In the genomic region with DNA sequence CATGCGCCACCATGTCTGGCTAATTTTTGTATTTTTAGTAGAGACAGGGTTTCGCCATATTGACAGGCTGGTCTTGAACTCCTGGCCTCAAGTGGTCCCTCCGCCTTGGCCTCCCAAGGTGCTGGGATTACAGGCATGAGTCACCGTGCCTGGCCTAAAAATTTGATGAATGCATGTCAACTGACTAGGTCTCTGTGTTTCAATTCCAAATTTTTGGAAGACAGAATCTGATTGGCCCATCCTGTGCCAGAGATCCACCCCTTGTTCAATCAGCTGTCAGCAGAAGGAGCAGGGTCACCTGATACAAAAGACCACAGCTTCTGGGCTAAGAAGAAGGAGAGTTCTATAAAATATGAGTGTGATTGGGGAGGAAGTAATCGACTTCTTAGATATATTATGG, we compare ENCODE assay signal across 19 cellular contexts. TPM values are rescaled to one million over a fixed set of nuclear protein-coding genes. Genes with fewer than 3 reads are reported as not detected.
DNase-seq lines count a peak whose midpoint lies in the region; ATAC-seq, FAIRE-seq and TF ChIP-seq lines count a peak whose summit lies in the region.
"Had no signal": no experiment of that assay in that cellular context is flagged by ENCODE, and none has a peak within 500 bp of the region (broad histone marks: within the 10 kb centered on the region; RNA-seq: fewer than 3 reads in every experiment).

No MANE protein-coding gene starts in this region.

- peaks cover 7% of the 10 kb centered on the region for H3K27me3 Mint-ChIP-seq in activated naive CD8-positive, alpha-beta T cell
- H3K27me3 Mint-ChIP-seq in activated naive CD8-positive, alpha-beta T cell treated with anti-CD3 and anti-CD28 coated beads, Interleukin-2, amount 50 U/mL, for 24 hours, result peaks cover 21% of the 10 kb centered on the region

- no peaks in the 10 kb centered on the region for H3K36me3 Mint-ChIP-seq in activated naive CD8-positive, alpha-beta T cell
- no peaks in the 10 kb centered on the region for H3K36me3 Mint-ChIP-seq in activated naive CD8-positive, alpha-beta T cell treated with anti-CD3 and anti-CD28 coated beads, Interleukin-2, amount 50 U/mL, for 24 hours (ENCODE audit: low read depth)
- H3K36me3 Mint-ChIP-seq: CD14-positive monocyte had no signal

- H3K27ac ChIP-seq in K562 (ENCODE audit: extremely low read depth, low read depth, low read length) (no peak overlapping the region), hepatocyte (peak overlapping the region; percentile 49), GM23248 (no peak overlapping the region), breast epithelium (no peak overlapping the region), dorsolateral prefrontal cortex (no peak overlapping the region)
- H3K27ac ChIP-seq: 22Rv1, A549 had no signal

- in situ Hi-C loops in K562 (cut with MboI), result no loop called here
- in situ Hi-C loops in GM23248 (cut with MboI), result no loop called here

- H3K9me3 ChIP-seq in K562 (replicated peaks; ENCODE audit: control insufficient read depth, insufficient read depth, low read depth, low read length), result 0 out of 2 replicates have a peak, but pooled peaks cover 3% of the 10 kb centered on the region
- H3K9me3 ChIP-seq in hepatocyte (ENCODE audit: low read depth), result peaks cover 5% of the 10 kb centered on the region
- H3K9me3 ChIP-seq in GM23248 (ENCODE audit: low read depth), result no peaks in the 10 kb centered on the region
- H3K9me3 ChIP-seq in breast epithelium, result peaks cover 0 to 14% of the 10 kb centered on the region in 2 donors

- DNase-seq in activated naive CD8-positive, alpha-beta T cell treated with anti-CD3 and anti-CD28 coated beads, Interleukin-2, amount 50 U/mL, for 24 hours, result no peak
- DNase-seq in K562 (ENCODE audit: extremely low read depth in 1 of 4, low spot score in 3 of 4) (peak in 3 of 4 experiments; percentile 28 to 37 (median 28)), hepatocyte (ENCODE audit: low spot score) (no peak), GM23248 (no peak), breast epithelium (ENCODE audit: low spot score in 2 of 2) (no peak), dorsolateral prefrontal cortex (no peak)
- DNase-seq: AML-193; CD4-positive, alpha-beta memory T cell; DMS153; DMS79 had no signal

- H3K9me1 ChIP-seq in K562 (ENCODE audit: control insufficient read depth, insufficient read depth, low read length), result no peaks in the 10 kb centered on the region

- no peaks in the 10 kb centered on the region for H3F3A ChIP-seq in GM23248 (ENCODE audit: insufficient read depth)

- H3K4me2 ChIP-seq in K562 (ENCODE audit: insufficient read depth, low read length), result no peak overlapping the region
- H3K4me2 ChIP-seq in hepatocyte, result no peak overlapping the region
- H3K4me2 ChIP-seq in GM23248 (ENCODE audit: unreplicated experiment), result no peak overlapping the region
- H3K4me2 ChIP-seq: A549 had no signal

- no TSS peak for BruUV-seq in K562 (replicated peaks; lab: Mats Ljungman, UMichigan)

- H3K27ac Mint-ChIP-seq in activated naive CD8-positive, alpha-beta T cell, result peak overlapping the region; percentile 9
- H3K27ac Mint-ChIP-seq in activated naive CD8-positive, alpha-beta T cell treated with anti-CD3 and anti-CD28 coated beads, Interleukin-2, amount 50 U/mL, for 24 hours, result no peak overlapping the region
- H3K27ac Mint-ChIP-seq: CD4-positive, alpha-beta memory T cell; IgD-negative memory B cell had no signal

- H4K20me1 ChIP-seq in K562 (replicated peaks; ENCODE audit: control insufficient read depth, insufficient read depth, low read length), result no peaks in the 10 kb centered on the region
- H4K20me1 ChIP-seq in hepatocyte (ENCODE audit: insufficient read depth, poor library complexity, severe bottlenecking), result no peaks in the 10 kb centered on the region
- H4K20me1 ChIP-seq in GM23248 (ENCODE audit: insufficient read depth), result no peaks in the 10 kb centered on the region

- TF ChIP-seq POLR2A in K562 (conservative IDR thresholded peaks at IDR 0.05) (no peak), breast epithelium (IDR thresholded peaks at IDR 0.05) (no peak)

- no peak for FAIRE-seq in K562 (lab: Jason Lieb, UNC)
- FAIRE-seq: A549, GM19239, HTR-8/SVneo had no signal

- no peak overlapping the region for H2AFZ ChIP-seq in K562 (ENCODE audit: low read depth, low read length)
- no peak overlapping the region for H2AFZ ChIP-seq in hepatocyte
- no peak overlapping the region for H2AFZ ChIP-seq in GM23248

- H3K36me3 ChIP-seq in K562 (ENCODE audit: control insufficient read depth, insufficient read depth, low read length), result no peaks in the 10 kb centered on the region
- H3K36me3 ChIP-seq in hepatocyte (replicated peaks; ENCODE audit: insufficient read depth, low read depth), result no peaks in the 10 kb centered on the region
- no peaks in the 10 kb centered on the region for H3K36me3 ChIP-seq in GM23248 (ENCODE audit: low read depth)
- no peaks in the 10 kb centered on the region for H3K36me3 ChIP-seq in breast epithelium
- H3K36me3 ChIP-seq: HAP-1 had no signal

- intact Hi-C loops in K562 (cut with micrococcal nuclease) (no loop called here), breast epithelium (cut with DNase I; ENCODE audit: low total_unique reads) (no loop called here), dorsolateral prefrontal cortex (cut with DNase I) (no loop called here)

- H3K4me1 Mint-ChIP-seq in activated naive CD8-positive, alpha-beta T cell (ENCODE audit: low read depth), result peaks cover 7% of the 10 kb centered on the region
- peaks cover 3% of the 10 kb centered on the region for H3K4me1 Mint-ChIP-seq in activated naive CD8-positive, alpha-beta T cell treated with anti-CD3 and anti-CD28 coated beads, Interleukin-2, amount 50 U/mL, for 24 hours
- H3K4me1 Mint-ChIP-seq: IgD-negative memory B cell had no signal

- no peak for TF ChIP-seq CTCF in K562 (IDR thresholded peaks at IDR 0.05 in 2 of 3, conservative IDR thresholded peaks at IDR 0.05 in 1 of 3; ENCODE audit: insufficient read depth in 2 of 3, low read depth in 1 of 3, low read length in 3 of 3)
- TF ChIP-seq CTCF in hepatocyte (IDR thresholded peaks at IDR 0.05; ENCODE audit: poor library complexity), result no peak
- TF ChIP-seq CTCF in breast epithelium (IDR thresholded peaks at IDR 0.05), result no peak
- no peak for TF ChIP-seq CTCF in dorsolateral prefrontal cortex (IDR thresholded peaks at IDR 0.05 in 54 of 56, conservative IDR thresholded peaks at IDR 0.05 in 2 of 56; ENCODE audit: low read depth in 1 of 56, partially characterized antibody in 56 of 56)

- H3K4me1 ChIP-seq in K562 (replicated peaks in 1 of 2; ENCODE audit: control insufficient read depth in 2 of 2, insufficient read depth in 2 of 2, low read length in 2 of 2) (peaks cover 0 to 7% of the 10 kb centered on the region in 2 experiments; a peak in 4 of 5 replicates), hepatocyte (ENCODE audit: insufficient read depth) (peaks cover 6% of the 10 kb centered on the region), GM23248 (ENCODE audit: insufficient read depth) (peaks cover 14% of the 10 kb centered on the region), breast epithelium (no peaks in the 10 kb centered on the region)
- H3K4me1 ChIP-seq: A549 had no signal

- H3K79me2 ChIP-seq in K562 (ENCODE audit: control insufficient read depth, insufficient read depth, low read length), result no peaks in the 10 kb centered on the region
- H3K79me2 ChIP-seq in hepatocyte, result no peaks in the 10 kb centered on the region
- no peaks in the 10 kb centered on the region for H3K79me2 ChIP-seq in GM23248 (ENCODE audit: insufficient read depth)

- H3K4me3 Mint-ChIP-seq in activated naive CD8-positive, alpha-beta T cell, result no peak overlapping the region
- no peak overlapping the region for H3K4me3 Mint-ChIP-seq in activated naive CD8-positive, alpha-beta T cell treated with anti-CD3 and anti-CD28 coated beads, Interleukin-2, amount 50 U/mL, for 24 hours
- H3K4me3 Mint-ChIP-seq: CD14-positive monocyte; CD4-positive, alpha-beta memory T cell; IgD-negative memory B cell had no signal

- H3K9me3 Mint-ChIP-seq in activated naive CD8-positive, alpha-beta T cell (ENCODE audit: low read depth), result no peaks in the 10 kb centered on the region
- peaks cover 9% of the 10 kb centered on the region for H3K9me3 Mint-ChIP-seq in activated naive CD8-positive, alpha-beta T cell treated with anti-CD3 and anti-CD28 coated beads, Interleukin-2, amount 50 U/mL, for 24 hours

- CTCF ChIA-PET in K562 (lab: Yijun Ruan, JAX; ENCODE audit: low intra/inter-chr PET ratio), result interaction anchor here (0.5 kb wide), 1 partner anchor 95 kb away, joined by 3 read pairs; no protein-coding TSS in a partner anchor

- TF ChIP-seq RAD21 in K562 (CRISPR knock-in tag; conservative IDR thresholded peaks at IDR 0.05 in 1 of 2, IDR thresholded peaks at IDR 0.05 in 1 of 2), result no peak

- no peak for ATAC-seq in activated naive CD8-positive, alpha-beta T cell treated with anti-CD3 and anti-CD28 coated beads, Interleukin-2, amount 50 U/mL, for 24 hours
- ATAC-seq in K562 (no peak), HG03139 (IDR thresholded peaks at IDR 0.05; ENCODE audit: unreplicated experiment) (no peak)
- ATAC-seq: A549 had no signal

- H3K9me2 ChIP-seq in hepatocyte (replicated peaks; ENCODE audit: insufficient read depth) (no peaks in the 10 kb centered on the region), GM23248 (ENCODE audit: insufficient read depth) (no peaks in the 10 kb centered on the region)

- H3K9ac ChIP-seq in K562 (ENCODE audit: insufficient read depth in 1 of 2, low read depth in 2 of 2, low read length in 2 of 2) (no peak overlapping the region), GM23248 (no peak overlapping the region)

- TF ChIP-seq EP300 in K562 (IDR thresholded peaks at IDR 0.05; ENCODE audit: low read length), result no peak

- POLR2A ChIA-PET in K562 (lab: Yijun Ruan, JAX), result interaction anchor here (0.6 to 1.6 kb wide), 3 partner anchors 11 to 69 kb away, joined by 3 to 6 read pairs (median 5); no protein-coding TSS in a partner anchor

- H3K4me3 ChIP-seq in K562, result no peak overlapping the region
- H3K4me3 ChIP-seq in hepatocyte, result no peak overlapping the region
- H3K4me3 ChIP-seq in GM23248, result no peak overlapping the region
- no peak overlapping the region for H3K4me3 ChIP-seq in breast epithelium
- no peak overlapping the region for H3K4me3 ChIP-seq in dorsolateral prefrontal cortex
- H3K4me3 ChIP-seq: A549, HAP-1 had no signal

- H3K27me3 ChIP-seq in K562 (ENCODE audit: control insufficient read depth in 2 of 2, insufficient read depth in 2 of 2, low read length in 2 of 2) (no peaks in the 10 kb centered on the region), hepatocyte (no peaks in the 10 kb centered on the region), GM23248 (replicated peaks; ENCODE audit: insufficient read depth) (no peaks in the 10 kb centered on the region), breast epithelium (no peaks in the 10 kb centered on the region), dorsolateral prefrontal cortex (peaks cover 0 to 5% (median 0%) of the 10 kb centered on the region in 45 donors)

- WGBS in K562 (ENCODE audit: insufficient coverage, low coverage, missing lambda C conversion rate), result 59% methylated on average over 5 of the region's 5 CpGs
- 91% methylated on average over 5 of the region's 5 CpGs for WGBS in hepatocyte (ENCODE audit: low lambda C conversion rate, missing lambda C conversion rate)
- WGBS in GM23248 (ENCODE audit: low coverage in 1 of 2, low lambda C conversion rate in 2 of 2, missing lambda C conversion rate in 2 of 2), 2 experiments, result 73 to 74% methylated on average over 5 of the region's 5 CpGs

RNA-seq across cellular contexts. Expression of a gene that starts 43.5 kb away (rescaled TPM):
- total RNA-seq in K562 (2011; cell fraction: chromatin; rRNA removed; ENCODE audit: low replicate concordance), result 5.0 and 10.1 TPM in 2 replicates
- 5.9 and 9.3 TPM in 2 replicates for total RNA-seq in K562 (2011; cell fraction: nucleolus; rRNA removed)
- 6.6 and 7.6 TPM in 2 replicates for total RNA-seq in K562 (2011; cell fraction: nucleoplasm; rRNA removed)
- total RNA-seq in K562 (2014; rRNA removed), result 3.5 and 3.9 TPM in 2 replicates
- total RNA-seq in K562 (2014; rRNA removed; fragmentation: Illumina TruSeq; extraction: Trizol), result 2.0 and 2.3 TPM in 2 replicates
- total RNA-seq in K562 (2015; rRNA removed; fragmentation: Illumina TruSeq; extraction: Trizol), result 3.0 and 3.2 TPM in 2 replicates
- total RNA-seq in K562 (2021), result 4.9 and 5.1 TPM in 2 replicates
- 0.72 and 1.7 TPM in 2 replicates for polyA plus RNA-seq in K562 (2011; rRNA removed)
- polyA plus RNA-seq in K562 (2011; cell fraction: cytosol; rRNA removed), result 0.96 and 2.9 TPM in 2 replicates
- 1.2 and 2.8 TPM in 2 replicates for polyA plus RNA-seq in K562 (2011; cell fraction: nucleus; rRNA removed)
- polyA plus RNA-seq in K562 (2012), result 5.8 and 27.6 TPM in 2 replicates
- 3.2 TPM in 2 replicates for polyA plus RNA-seq in K562 (2014; fragmentation: Illumina TruSeq; extraction: Trizol)
- polyA plus RNA-seq in K562 (2014; fragmentation: Nextera tagmentation; extraction: Ambion mirVana), result under 1 TPM; 0.46 to 0.68 TPM
- polyA plus RNA-seq in K562 (2014; rRNA removed), result 2.6 TPM in 2 replicates
- 0.87 and 2.1 TPM in 2 replicates for polyA minus RNA-seq in K562 (2011; rRNA and poly(A)+ RNA removed)
- 2.7 and 5.7 TPM in 2 replicates for polyA minus RNA-seq in K562 (2011; cell fraction: cytosol; rRNA and poly(A)+ RNA removed)
- 1.1 and 1.5 TPM in 2 replicates for polyA minus RNA-seq in K562 (2011; cell fraction: nucleus; rRNA and poly(A)+ RNA removed)
- 105 and 106 TPM in 2 replicates for total RNA-seq in hepatocyte
- polyA plus RNA-seq in hepatocyte, result 87.2 and 97.6 TPM in 2 replicates
- total RNA-seq in GM23248 (2014; rRNA removed; shearing (Covaris generic)), result 16.8 and 17.8 TPM in 2 replicates
- 8.8 and 9.7 TPM in 2 replicates for polyA plus RNA-seq in GM23248 (2016; fragmentation: Nextera tagmentation; extraction: Ambion mirVana)
- total RNA-seq in breast epithelium, result 10 to 100 TPM; 13.9 to 47.8 (median 32.4) TPM
- total RNA-seq in dorsolateral prefrontal cortex, result 1 to 10 TPM in 83 of 120 experiments, under 1 TPM in 37; 0.33 to 5.0 (median 1.3) TPM
- total RNA-seq: CD4-positive, alpha-beta memory T cell had no signal
- polyA plus RNA-seq: CD4-positive, alpha-beta memory T cell had no signal

Comparison
In these comparisons a context has a peak if more than half of its experiments do, and no peak if none do; other contexts are left out.
1. DNase-seq: peak in K562 (3 of 4); none in activated naive CD8-positive, alpha-beta T cell treated with anti-CD3 and anti-CD28 coated beads, Interleukin-2, amount 50 U/mL, for 24 hours (single experiment), hepatocyte (single experiment), GM23248 (single experiment), breast epithelium (0 of 2) and dorsolateral prefrontal cortex (0 of 10).